In genomic region chr6:51775942-51776860, GRCh38 we compare ENCODE assay signal across 1 cellular context.
TF ChIP-seq lines count a peak whose summit lies in the region.

No MANE protein-coding gene starts in this region.

TF ChIP-seq in GM12878, 131 proteins besides CTCF, POLR2A, EP300 and RAD21 (continued from another document):
- no peak for TF ChIP-seq KLF5 (IDR thresholded peaks at IDR 0.05; ENCODE audit: partially characterized antibody)
- TF ChIP-seq FOXM1 (IDR thresholded peaks at IDR 0.05; ENCODE audit: low read depth, low read length) = no peak
